ENCODE assay signal across 17 cellular contexts in genomic region chr17:50900383-50900892, GRCh38.
"Had no signal": no experiment of that assay in that cellular context is flagged by ENCODE, and none has a peak within 500 bp of the region (broad histone marks: within the 10 kb centered on the region; RNA-seq: fewer than 3 reads in every experiment).

No MANE protein-coding gene starts in this region.

- H3K36me3 ChIP-seq: adrenal gland, brain microvascular endothelial cell, ovary had no signal

- ATAC-seq: foreskin keratinocyte, left colon, mucosa of descending colon, natural killer cell, SK-N-SH treated with all-trans-retinoic acid at 6 μM for 48 hours had no signal

- DNase-seq: activated CD4-positive, alpha-beta memory T cell treated with anti-CD3 and anti-CD28 coated beads, Interleukin-2, amount 10 ng/mL, durations not matched to agents 7 days and 5 days; activated CD4-positive, alpha-beta T cell treated with anti-CD3 and anti-CD28 coated beads for 1 hour; activated CD8-positive, alpha-beta memory T cell treated with anti-CD3 and anti-CD28 coated beads, Interleukin-2, amount 50 U/mL, for 4 hours; activated naive CD4-positive, alpha-beta T cell; adrenal gland; brain microvascular endothelial cell; dorsolateral prefrontal cortex; foreskin keratinocyte; left colon; natural killer cell; ovary; stimulated activated CD4-positive, alpha-beta T cell treated with anti-CD3 and anti-CD28 coated beads, Interleukin-2, amount 100 ng/mL, for 48 hours; T-helper 2 cell had no signal

- H3K4me3 Mint-ChIP-seq: activated CD4-positive, alpha-beta memory T cell treated with anti-CD3 and anti-CD28 coated beads, Interleukin-2, amount 10 ng/mL, durations not matched to agents 7 days and 5 days; natural killer cell; stimulated activated naive CD8-positive, alpha-beta T cell treated with anti-CD3 and anti-CD28 coated beads, Interleukin-15, Interleukin-2, amounts not matched to agents 100 ng/mL and 50 ng/mL, for 24 hours had no signal

- H3K27ac ChIP-seq: adrenal gland, brain microvascular endothelial cell, foreskin keratinocyte, ovary had no signal

- H3K9me3 ChIP-seq: adrenal gland, mucosa of descending colon, ovary had no signal

- H3K9me3 Mint-ChIP-seq: activated CD4-positive, alpha-beta memory T cell treated with anti-CD3 and anti-CD28 coated beads, Interleukin-2, amount 10 ng/mL, durations not matched to agents 7 days and 5 days; natural killer cell; stimulated activated naive CD8-positive, alpha-beta T cell treated with anti-CD3 and anti-CD28 coated beads, Interleukin-15, Interleukin-2, amounts not matched to agents 100 ng/mL and 50 ng/mL, for 24 hours had no signal

- H3K27me3 Mint-ChIP-seq: activated CD4-positive, alpha-beta memory T cell treated with anti-CD3 and anti-CD28 coated beads, Interleukin-2, amount 10 ng/mL, durations not matched to agents 7 days and 5 days; stimulated activated naive CD8-positive, alpha-beta T cell treated with anti-CD3 and anti-CD28 coated beads, Interleukin-15, Interleukin-2, amounts not matched to agents 100 ng/mL and 50 ng/mL, for 24 hours had no signal

- H3K4me3 ChIP-seq: adrenal gland, dorsolateral prefrontal cortex, lung, mucosa of descending colon, ovary had no signal

- H3K27ac Mint-ChIP-seq: activated CD4-positive, alpha-beta memory T cell treated with anti-CD3 and anti-CD28 coated beads, Interleukin-2, amount 10 ng/mL, durations not matched to agents 7 days and 5 days; natural killer cell; stimulated activated naive CD8-positive, alpha-beta T cell treated with anti-CD3 and anti-CD28 coated beads, Interleukin-15, Interleukin-2, amounts not matched to agents 100 ng/mL and 50 ng/mL, for 24 hours had no signal

- H3K36me3 Mint-ChIP-seq: natural killer cell had no signal

- H3K27me3 ChIP-seq: adrenal gland, brain microvascular endothelial cell, dorsolateral prefrontal cortex, foreskin keratinocyte, ovary had no signal
